Comparison of ENCODE assay signal across 8 cellular contexts in the genomic region with DNA sequence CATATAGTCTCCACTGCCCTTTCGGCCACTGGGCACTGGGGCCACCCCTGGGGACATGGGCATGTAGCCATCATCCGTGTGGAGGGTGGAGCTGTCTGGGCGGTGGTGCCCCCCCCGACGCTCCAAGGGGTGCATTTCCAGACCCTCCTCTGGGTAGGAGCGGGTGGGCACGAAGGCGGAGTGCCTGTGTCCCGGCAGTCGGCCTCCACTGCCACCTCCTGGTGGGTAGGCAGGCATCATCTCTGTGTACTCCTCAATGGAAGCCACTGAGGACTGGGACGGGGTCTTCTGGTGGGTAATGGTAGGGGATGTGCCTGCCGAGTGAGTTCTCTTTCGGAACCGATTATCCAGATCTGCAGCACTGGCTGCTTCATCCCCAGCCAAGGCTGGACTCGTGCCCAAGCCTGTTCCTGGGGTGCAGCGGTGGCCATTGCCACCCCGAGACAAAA.
DNase-seq lines count a peak whose midpoint lies in the region; ATAC-seq and TF ChIP-seq lines count a peak whose summit lies in the region.

No MANE protein-coding gene starts in this region.

- ATAC-seq in GM21515 (IDR thresholded peaks at IDR 0.05; ENCODE audit: unreplicated experiment) (no peak), GM18517 (IDR thresholded peaks at IDR 0.05; ENCODE audit: unreplicated experiment) (no peak)

- DNase-seq in GM10248 (ENCODE audit: extremely low spot score) (peak; percentile 44), RWPE1 (ENCODE audit: low spot score) (no peak), fibroblast of peridontal ligament (ENCODE audit: extremely low read depth) (peak; percentile 48), retinal pigment epithelial cell (ENCODE audit: low read depth) (no peak), NCI-H2107 (lab: John Stamatoyannopoulos, UW) (no peak), NCI-H1417 treated with DMSO at 0.1 percent for 48 hours (lab: John Stamatoyannopoulos, UW) (no peak)

- peak overlapping the region; percentile 4 for H3K4me3 ChIP-seq in retinal pigment epithelial cell (ENCODE audit: low read length)

- H3K27ac ChIP-seq in RWPE1 = peak overlapping the region; percentile 92

- POLR2A ChIA-PET in GM10248 (lab: Yijun Ruan, JAX) (no interaction called here), RWPE1 (lab: Yijun Ruan, JAX; ENCODE audit: low non-redundant PET) (interaction anchor here (0.9 kb wide), 1 partner anchor 725 kb away, joined by 3 read pairs; no protein-coding TSS in a partner anchor)

- TF ChIP-seq CTCF in GM10248 (IDR thresholded peaks at IDR 0.05; ENCODE audit: control extremely low read depth, extremely low read depth, low read depth, missing control alignments) (peak; percentile 42), RWPE1 (conservative IDR thresholded peaks at IDR 0.05; ENCODE audit: low read depth) (peak; percentile 76), retinal pigment epithelial cell (conservative IDR thresholded peaks at IDR 0.05; ENCODE audit: low read depth, low read length) (peak; percentile 57)

- CTCF ChIA-PET in GM10248 (lab: Yijun Ruan, JAX) = interaction anchor here (3.8 kb wide), 1 partner anchor 581 kb away, joined by 13 read pairs; no protein-coding TSS in a partner anchor
- CTCF ChIA-PET in RWPE1 (lab: Yijun Ruan, JAX) = interaction anchor here (0.6 kb wide), 1 partner anchor 243 kb away, joined by 4 read pairs; no protein-coding TSS in a partner anchor

Comparison
In these comparisons a context has a peak if more than half of its experiments do, and no peak if none do; other contexts are left out.
1. DNase-seq: peak in GM10248 (single experiment) and fibroblast of peridontal ligament (single experiment); none in RWPE1 (single experiment), retinal pigment epithelial cell (single experiment), NCI-H2107 (single experiment) and NCI-H1417 treated with DMSO at 0.1 percent for 48 hours (single experiment).
2. Peak in every context shown above with its lines, with median percentiles within 50 percentile points of each other: CTCF ChIP-seq.